ENCODE assay signal across 7 cellular contexts in genomic region chr12:6879824-6880223, GRCh38. TPM values are rescaled to one million over a fixed set of nuclear protein-coding genes. Genes with fewer than 3 reads are reported as not detected.
DNase-seq lines count a peak whose midpoint lies in the region; ATAC-seq, FAIRE-seq and TF ChIP-seq lines count a peak whose summit lies in the region.
"Not testable (repeated sequence)": the region's sequence is repeated elsewhere in the genome, so short reads cannot be mapped to it uniquely, and the experiment has no call there.

No MANE protein-coding gene starts in this region.

- not testable (repeated sequence) for H3K9me3 ChIP-seq in Caco-2; NT2/D1 (ENCODE audit: insufficient read depth, low read length); HepG2 (ENCODE audit: low read length); mesenchymal stem cell (ENCODE audit: control insufficient read depth, low read length); spleen; upper lobe of right lung

- TF ChIP-seq EP300 in HepG2 (IDR thresholded peaks at IDR 0.05; ENCODE audit: low read depth in 2 of 2, low read length in 2 of 2); HepG2 (CRISPR knock-in tag; IDR thresholded peaks at IDR 0.05; ENCODE audit: borderline replicate concordance): not testable (repeated sequence)

- CTCF ChIA-PET in Caco-2 (lab: Charles Lee), result interaction anchor here (0.6 to 1.6 kb wide), 4 partner anchors 11 to 186 kb away, joined by 3 to 8 read pairs (median 5); no protein-coding TSS in a partner anchor
- CTCF ChIA-PET in HepG2 (lab: Yijun Ruan, JAX; ENCODE audit: low intra/inter-chr PET ratio, low total read pairs), result not testable (repeated sequence)

- DNase-seq in Caco-2; NT2/D1 (ENCODE audit: low read depth, low spot score); HepG2 (ENCODE audit: low spot score); mesenchymal stem cell: not testable (repeated sequence)
- peak; percentile 20 for DNase-seq in chondrocyte (ENCODE audit: low spot score)
- peak; percentile 28 for DNase-seq in spleen
- DNase-seq in upper lobe of right lung, result peak; percentile 81

- WGBS in HepG2 (ENCODE audit: low lambda C conversion rate), result 59% methylated on average over 10 of the region's 11 CpGs
- 83% methylated on average over 9 of the region's 11 CpGs for WGBS in mesenchymal stem cell
- WGBS in spleen, 5 donors, result 51 to 78% (median 58%) methylated on average over 11 of the region's 11 CpGs

- not testable (repeated sequence) for H2BK120ac ChIP-seq in mesenchymal stem cell (ENCODE audit: low read depth, low read length)

- H2AFZ ChIP-seq in HepG2 (ENCODE audit: low read length); mesenchymal stem cell (ENCODE audit: low read depth, low read length): not testable (repeated sequence)

- H3K18ac ChIP-seq in mesenchymal stem cell (ENCODE audit: low read depth in 1 of 2, low read length in 2 of 2), result not testable (repeated sequence)

- H3K4me3 ChIP-seq in Caco-2 (ENCODE audit: low read depth, low read length); NT2/D1 (ENCODE audit: insufficient read length, low read depth); HepG2 (replicated peaks in 1 of 3; ENCODE audit: insufficient read depth in 1 of 3, low read depth in 2 of 3, low read length in 3 of 3); mesenchymal stem cell (ENCODE audit: insufficient read depth in 1 of 2, low read depth in 1 of 2, low read length in 2 of 2); spleen; upper lobe of right lung: not testable (repeated sequence)

- ATAC-seq in HepG2, result not testable (repeated sequence)
- peak; percentile 26 for ATAC-seq in upper lobe of right lung

- not testable (repeated sequence) for H3K27me3 ChIP-seq in Caco-2 (replicated peaks; ENCODE audit: control insufficient read depth, insufficient read depth, low read length); NT2/D1 (ENCODE audit: insufficient read depth, insufficient read length); HepG2 (ENCODE audit: control insufficient read depth in 1 of 2, insufficient read depth in 2 of 2, low read length in 2 of 2); mesenchymal stem cell (ENCODE audit: control insufficient read depth in 1 of 2, insufficient read depth in 1 of 2, low read length in 2 of 2); spleen (replicated peaks in 1 of 7); upper lobe of right lung

- peak overlapping the region; percentile 88 for H3K27ac Mint-ChIP-seq in Caco-2 (ENCODE audit: unreplicated experiment)
- not testable (repeated sequence) for H3K27ac Mint-ChIP-seq in chondrocyte (ENCODE audit: unreplicated experiment)

- peaks cover 71% of the 10 kb centered on the region for H3K36me3 Mint-ChIP-seq in Caco-2 (ENCODE audit: insufficient read depth, unreplicated experiment)
- not testable (repeated sequence) for H3K36me3 Mint-ChIP-seq in chondrocyte (ENCODE audit: low read depth)

- peak overlapping the region; percentile 7 for H2AK5ac ChIP-seq in mesenchymal stem cell (ENCODE audit: low read length, severe bottlenecking)

- not testable (repeated sequence) for H3K79me2 ChIP-seq in HepG2 (ENCODE audit: insufficient read depth, low read length)

- intact Hi-C loops in Caco-2 (cut with micrococcal nuclease; ENCODE audit: unreplicated experiment); HepG2 (cut with micrococcal nuclease; ENCODE audit: unreplicated experiment); spleen (cut with DNase I; ENCODE audit: low total_unique reads): not testable (repeated sequence)
- intact Hi-C loops in upper lobe of right lung (cut with DNase I), result loop anchor here (10.0 kb wide), 1 partner anchor 55 kb away; no protein-coding TSS in a partner anchor

- H3K14ac ChIP-seq in mesenchymal stem cell (ENCODE audit: low read length in 2 of 2), result not testable (repeated sequence)

- not testable (repeated sequence) for TF ChIP-seq RAD21 in HepG2 (CRISPR knock-in tag; IDR thresholded peaks at IDR 0.05)

- TSS peak; percentile 73 for BruUV-seq in Caco-2 (replicated peaks; lab: Mats Ljungman, UMichigan)
- not testable (repeated sequence) for BruUV-seq in HepG2 (replicated peaks; lab: Mats Ljungman, UMichigan)

- peaks cover 19% of the 10 kb centered on the region for H3K79me1 ChIP-seq in mesenchymal stem cell (replicated peaks; ENCODE audit: low read length, poor library complexity, severe bottlenecking)

- in situ Hi-C loops in HepG2 (cut with HindIII; ENCODE audit: extremely low pct_ligation_motif_present, low pct_unique_long_range_greater_than_20kb), result not testable (repeated sequence)

- H3K27ac ChIP-seq in HepG2 (ENCODE audit: extremely low read length, insufficient read depth, low read length) (peak overlapping the region; percentile 86), upper lobe of right lung (peak overlapping the region; percentile 68)
- H3K27ac ChIP-seq in mesenchymal stem cell (ENCODE audit: low read length, poor library complexity, severe bottlenecking); spleen: not testable (repeated sequence)

- H4K91ac ChIP-seq in mesenchymal stem cell (ENCODE audit: low read length), result not testable (repeated sequence)

- H4K20me1 ChIP-seq in HepG2 (ENCODE audit: insufficient read depth, low read length), result not testable (repeated sequence)

- not testable (repeated sequence) for H3K36me3 ChIP-seq in Caco-2 (ENCODE audit: control insufficient read depth, insufficient read depth, low read length); HepG2 (replicated peaks in 1 of 2; ENCODE audit: control insufficient read depth in 1 of 2, insufficient read depth in 2 of 2, low read length in 2 of 2)
- H3K36me3 ChIP-seq in NT2/D1 (ENCODE audit: insufficient read depth, insufficient read length, low read length) (peaks cover 29% of the 10 kb centered on the region), mesenchymal stem cell (ENCODE audit: control insufficient read depth in 1 of 2, insufficient read depth in 2 of 2, low read depth in 1 of 2, low read length in 2 of 2) (peaks cover 18 to 28% of the 10 kb centered on the region in 2 experiments), spleen (peaks cover 0 to 42% (median 13%) of the 10 kb centered on the region in 6 donors), upper lobe of right lung (peaks cover 21% of the 10 kb centered on the region)

- H3K4me3 Mint-ChIP-seq in Caco-2 (ENCODE audit: unreplicated experiment); chondrocyte (ENCODE audit: unreplicated experiment): not testable (repeated sequence)

- not testable (repeated sequence) for H2BK15ac ChIP-seq in mesenchymal stem cell (ENCODE audit: low read depth, poor library complexity, severe bottlenecking)

- not testable (repeated sequence) for H3K4ac ChIP-seq in mesenchymal stem cell (ENCODE audit: low read depth in 1 of 2, low read length in 2 of 2)

- not testable (repeated sequence) for FAIRE-seq in HepG2 (lab: Jason Lieb, UNC)

- H3K4me2 ChIP-seq in HepG2 (ENCODE audit: low read depth, low read length); mesenchymal stem cell (ENCODE audit: low read length, poor library complexity, severe bottlenecking): not testable (repeated sequence)

- not testable (repeated sequence) for H2BK12ac ChIP-seq in mesenchymal stem cell (ENCODE audit: low read length in 2 of 2)

- peaks cover 12% of the 10 kb centered on the region for H3K4me1 Mint-ChIP-seq in Caco-2 (ENCODE audit: low read depth, unreplicated experiment)
- not testable (repeated sequence) for H3K4me1 Mint-ChIP-seq in chondrocyte (ENCODE audit: low read depth)

- peak overlapping the region; percentile 22 for H3K9ac ChIP-seq in NT2/D1 (ENCODE audit: insufficient read length, low read depth)
- H3K9ac ChIP-seq in HepG2 (ENCODE audit: insufficient read depth, low read depth, low read length); mesenchymal stem cell (ENCODE audit: low read length): not testable (repeated sequence)

- not testable (repeated sequence) for H3K27me3 Mint-ChIP-seq in Caco-2 (ENCODE audit: insufficient read depth, unreplicated experiment); chondrocyte (ENCODE audit: low read depth)

- TF ChIP-seq POLR2A in HepG2 (IDR thresholded peaks at IDR 0.05; ENCODE audit: insufficient read depth in 1 of 2, low read depth in 2 of 2, low read length in 2 of 2); spleen (IDR thresholded peaks at IDR 0.05): not testable (repeated sequence)

- POLR2A ChIA-PET in Caco-2 (lab: Charles Lee) (interaction anchor here (0.9 to 1.3 kb wide), 2 partner anchors 28 to 190 kb away, joined by 3 to 7 read pairs; partner anchors contain the start of genes CDCA3, USP5 and ZNF384), HepG2 (lab: Yijun Ruan, JAX) (interaction anchor here (1.1 to 6.2 kb wide), 7 partner anchors 7 to 82 kb away, joined by 3 to 47 read pairs (median 13); partner anchors contain the start of genes C12orf57, RNU7-1, SPSB2 and TPI1)

- not testable (repeated sequence) for H2BK5ac ChIP-seq in mesenchymal stem cell (ENCODE audit: low read depth, low read length, poor library complexity, severe bottlenecking)

- not testable (repeated sequence) for H3K9me3 Mint-ChIP-seq in Caco-2 (ENCODE audit: unreplicated experiment); chondrocyte (ENCODE audit: low read depth)

- not testable (repeated sequence) for TF ChIP-seq CTCF in Caco-2 (IDR thresholded peaks at IDR 0.05; ENCODE audit: insufficient read depth in 1 of 2, low read depth in 1 of 2, low read length in 1 of 2, severe bottlenecking in 1 of 2, unreplicated experiment in 1 of 2); chondrocyte (IDR thresholded peaks at IDR 0.05); HepG2 (CRISPR knock-in tag; IDR thresholded peaks at IDR 0.05); spleen (IDR thresholded peaks at IDR 0.05 in 8 of 11, conservative IDR thresholded peaks at IDR 0.05 in 3 of 11); upper lobe of right lung (IDR thresholded peaks at IDR 0.05)

- H3K23ac ChIP-seq in mesenchymal stem cell (ENCODE audit: low read length in 2 of 2), result not testable (repeated sequence)

- H4K8ac ChIP-seq in mesenchymal stem cell (ENCODE audit: low read length), result not testable (repeated sequence)

- H3K4me1 ChIP-seq in Caco-2 (peaks cover 23% of the 10 kb centered on the region), NT2/D1 (ENCODE audit: insufficient read depth, insufficient read length) (peaks cover 17% of the 10 kb centered on the region), HepG2 (ENCODE audit: insufficient read depth, low read length) (peaks cover 35% of the 10 kb centered on the region), mesenchymal stem cell (ENCODE audit: control insufficient read depth, insufficient read depth, low read depth, low read length) (peaks cover 13% of the 10 kb centered on the region)
- not testable (repeated sequence) for H3K4me1 ChIP-seq in spleen, upper lobe of right lung

RNA-seq across cellular contexts. Expression of gene SPSB2, which starts 6.7 kb away (rescaled TPM):
- total RNA-seq in Caco-2 (2022), result 23.7 and 24.7 TPM in 2 replicates
- total RNA-seq in chondrocyte, result 7.6 to 11.8 TPM (median 7.9 TPM) in 3 replicates
- total RNA-seq in HepG2 (2016; rRNA removed; fragmentation: Illumina TruSeq; extraction: Trizol), result 4.0 and 6.2 TPM in 2 replicates
- 2.5 and 2.9 TPM in 2 replicates for total RNA-seq in HepG2 (2016; cell fraction: cytosol; rRNA removed; fragmentation: Illumina TruSeq; extraction: Trizol; ENCODE audit: low read depth)
- total RNA-seq in HepG2 (2016; cell fraction: insoluble cytoplasmic fraction; rRNA removed; fragmentation: Illumina TruSeq; extraction: Trizol), result 4.0 and 5.3 TPM in 2 replicates
- total RNA-seq in HepG2 (2016; cell fraction: membrane; rRNA removed; fragmentation: Illumina TruSeq; extraction: Trizol), result 3.2 and 4.9 TPM in 2 replicates
- 4.0 and 4.3 TPM in 2 replicates for total RNA-seq in HepG2 (2016; cell fraction: nucleus; rRNA removed; fragmentation: Illumina TruSeq; extraction: Trizol)
- 1.9 and 2.0 TPM in 2 replicates for polyA plus RNA-seq in HepG2 (2011; rRNA removed)
- polyA plus RNA-seq in HepG2 (2011; cell fraction: cytosol; rRNA removed), result 1.8 and 2.4 TPM in 2 replicates
- 2.1 and 2.8 TPM in 2 replicates for polyA plus RNA-seq in HepG2 (2011; cell fraction: nucleus; rRNA removed)
- polyA plus RNA-seq in HepG2 (2012), result 1.7 and 2.0 TPM in 2 replicates
- polyA plus RNA-seq in HepG2 (2016; cell fraction: cytosol; fragmentation: Illumina TruSeq; extraction: Trizol; ENCODE audit: low read depth), result 2.0 and 2.2 TPM in 2 replicates
- 4.2 and 5.3 TPM in 2 replicates for polyA plus RNA-seq in HepG2 (2016; cell fraction: insoluble cytoplasmic fraction; fragmentation: Illumina TruSeq; extraction: Trizol; ENCODE audit: low read depth)
- polyA plus RNA-seq in HepG2 (2016; cell fraction: membrane; fragmentation: Illumina TruSeq; extraction: Trizol; ENCODE audit: low read depth), result 2.5 and 2.9 TPM in 2 replicates
- 7.1 and 7.6 TPM in 2 replicates for polyA plus RNA-seq in HepG2 (2016; cell fraction: nucleus; fragmentation: Illumina TruSeq; extraction: Trizol; ENCODE audit: insufficient read depth, low read depth)
- 2.3 and 4.3 TPM in 2 replicates for polyA minus RNA-seq in HepG2 (2011; rRNA and poly(A)+ RNA removed; ENCODE audit: low replicate concordance)
- polyA minus RNA-seq in HepG2 (2011; cell fraction: cytosol; rRNA and poly(A)+ RNA removed), result 0.97 TPM in 1 of 2 replicates, not detected in the other
- polyA minus RNA-seq in HepG2 (2011; cell fraction: nucleus; rRNA and poly(A)+ RNA removed), result 1.7 and 4.4 TPM in 2 replicates
- polyA plus RNA-seq in mesenchymal stem cell (2013, experiment 1 of 2), result 6.3 TPM
- 6.7 TPM for polyA plus RNA-seq in mesenchymal stem cell (2013, experiment 2 of 2)
- total RNA-seq in spleen, result 10 to 100 TPM in 4 of 7 donors, 1 to 10 TPM in 3; 7.0 to 12.9 (median 10.3) TPM
- 10 to 100 TPM; 11.3 to 17.0 (median 11.5) TPM for polyA plus RNA-seq in spleen
- total RNA-seq in upper lobe of right lung, result 30.2 TPM

RNA-seq across cellular contexts. Expression of gene TPI1, which starts 12.5 kb away (rescaled TPM):
- total RNA-seq in Caco-2 (2022) (1,141 and 1,254 TPM in 2 replicates), chondrocyte (430 to 562 TPM (median 551 TPM) in 3 replicates), HepG2 (2016; rRNA removed; fragmentation: Illumina TruSeq; extraction: Trizol) (945 and 1,237 TPM in 2 replicates), spleen (100 to 1,000 TPM; 218 to 471 (median 288) TPM), upper lobe of right lung (280 TPM)
- total RNA-seq in HepG2 (2016; cell fraction: cytosol; rRNA removed; fragmentation: Illumina TruSeq; extraction: Trizol; ENCODE audit: low read depth), result 140 and 155 TPM in 2 replicates
- total RNA-seq in HepG2 (2016; cell fraction: insoluble cytoplasmic fraction; rRNA removed; fragmentation: Illumina TruSeq; extraction: Trizol), result 973 and 1,308 TPM in 2 replicates
- total RNA-seq in HepG2 (2016; cell fraction: membrane; rRNA removed; fragmentation: Illumina TruSeq; extraction: Trizol), result 225 and 227 TPM in 2 replicates
- 304 and 321 TPM in 2 replicates for total RNA-seq in HepG2 (2016; cell fraction: nucleus; rRNA removed; fragmentation: Illumina TruSeq; extraction: Trizol)
- polyA plus RNA-seq in HepG2 (2011; rRNA removed) (2,303 and 2,535 TPM in 2 replicates), spleen (100 to 1,000 TPM; 234 to 364 (median 311) TPM)
- polyA plus RNA-seq in HepG2 (2011; cell fraction: cytosol; rRNA removed), result 2,411 and 2,863 TPM in 2 replicates
- polyA plus RNA-seq in HepG2 (2011; cell fraction: nucleus; rRNA removed), result 791 and 898 TPM in 2 replicates
- 761 and 831 TPM in 2 replicates for polyA plus RNA-seq in HepG2 (2012)
- 144 and 145 TPM in 2 replicates for polyA plus RNA-seq in HepG2 (2016; cell fraction: cytosol; fragmentation: Illumina TruSeq; extraction: Trizol; ENCODE audit: low read depth)
- 1,111 and 1,213 TPM in 2 replicates for polyA plus RNA-seq in HepG2 (2016; cell fraction: insoluble cytoplasmic fraction; fragmentation: Illumina TruSeq; extraction: Trizol; ENCODE audit: low read depth)
- polyA plus RNA-seq in HepG2 (2016; cell fraction: membrane; fragmentation: Illumina TruSeq; extraction: Trizol; ENCODE audit: low read depth), result 192 and 205 TPM in 2 replicates
- 439 and 458 TPM in 2 replicates for polyA plus RNA-seq in HepG2 (2016; cell fraction: nucleus; fragmentation: Illumina TruSeq; extraction: Trizol; ENCODE audit: insufficient read depth, low read depth)
- polyA minus RNA-seq in HepG2 (2011; rRNA and poly(A)+ RNA removed; ENCODE audit: low replicate concordance), result 3,388 and 3,474 TPM in 2 replicates
- polyA minus RNA-seq in HepG2 (2011; cell fraction: cytosol; rRNA and poly(A)+ RNA removed), result 607 and 618 TPM in 2 replicates
- 242 and 287 TPM in 2 replicates for polyA minus RNA-seq in HepG2 (2011; cell fraction: nucleus; rRNA and poly(A)+ RNA removed)
- polyA plus RNA-seq in mesenchymal stem cell (2013, experiment 1 of 2), result 589 TPM
- polyA plus RNA-seq in mesenchymal stem cell (2013, experiment 2 of 2), result 572 TPM

RNA-seq across cellular contexts. Expression of gene LRRC23, which starts 24.8 kb away (rescaled TPM):
- 7.8 and 8.6 TPM in 2 replicates for total RNA-seq in Caco-2 (2022)
- 6.3 to 9.3 TPM (median 7.6 TPM) in 3 replicates for total RNA-seq in chondrocyte
- 6.0 and 6.7 TPM in 2 replicates for total RNA-seq in HepG2 (2016; rRNA removed; fragmentation: Illumina TruSeq; extraction: Trizol)
- 2.5 and 3.3 TPM in 2 replicates for total RNA-seq in HepG2 (2016; cell fraction: cytosol; rRNA removed; fragmentation: Illumina TruSeq; extraction: Trizol; ENCODE audit: low read depth)
- total RNA-seq in HepG2 (2016; cell fraction: insoluble cytoplasmic fraction; rRNA removed; fragmentation: Illumina TruSeq; extraction: Trizol), result 5.1 and 7.7 TPM in 2 replicates
- total RNA-seq in HepG2 (2016; cell fraction: membrane; rRNA removed; fragmentation: Illumina TruSeq; extraction: Trizol), result 5.0 and 6.0 TPM in 2 replicates
- total RNA-seq in HepG2 (2016; cell fraction: nucleus; rRNA removed; fragmentation: Illumina TruSeq; extraction: Trizol), result 4.0 and 5.4 TPM in 2 replicates
- 6.2 and 7.8 TPM in 2 replicates for polyA plus RNA-seq in HepG2 (2011; rRNA removed)
- polyA plus RNA-seq in HepG2 (2011; cell fraction: cytosol; rRNA removed), result 5.2 TPM in 2 replicates
- polyA plus RNA-seq in HepG2 (2011; cell fraction: nucleus; rRNA removed), result 14.3 and 20.8 TPM in 2 replicates
- polyA plus RNA-seq in HepG2 (2012), result 5.3 and 6.9 TPM in 2 replicates
- polyA plus RNA-seq in HepG2 (2016; cell fraction: cytosol; fragmentation: Illumina TruSeq; extraction: Trizol; ENCODE audit: low read depth), result 3.0 and 3.1 TPM in 2 replicates
- polyA plus RNA-seq in HepG2 (2016; cell fraction: insoluble cytoplasmic fraction; fragmentation: Illumina TruSeq; extraction: Trizol; ENCODE audit: low read depth), result 6.4 and 8.2 TPM in 2 replicates
- 5.2 TPM in 2 replicates for polyA plus RNA-seq in HepG2 (2016; cell fraction: membrane; fragmentation: Illumina TruSeq; extraction: Trizol; ENCODE audit: low read depth)
- 7.8 and 11.0 TPM in 2 replicates for polyA plus RNA-seq in HepG2 (2016; cell fraction: nucleus; fragmentation: Illumina TruSeq; extraction: Trizol; ENCODE audit: insufficient read depth, low read depth)
- polyA minus RNA-seq in HepG2 (2011; rRNA and poly(A)+ RNA removed; ENCODE audit: low replicate concordance), result 5.6 and 8.7 TPM in 2 replicates
- 1.3 and 2.2 TPM in 2 replicates for polyA minus RNA-seq in HepG2 (2011; cell fraction: cytosol; rRNA and poly(A)+ RNA removed)
- 9.1 and 14.9 TPM in 2 replicates for polyA minus RNA-seq in HepG2 (2011; cell fraction: nucleus; rRNA and poly(A)+ RNA removed)
- polyA plus RNA-seq in mesenchymal stem cell (2013, experiment 1 of 2), result 6.1 TPM
- 6.3 TPM for polyA plus RNA-seq in mesenchymal stem cell (2013, experiment 2 of 2)
- 1 to 10 TPM; 3.1 to 9.6 (median 5.9) TPM for total RNA-seq in spleen
- 10 to 100 TPM in 1 of 3 donors, 1 to 10 TPM in 2; 7.0 to 10.1 (median 7.5) TPM for polyA plus RNA-seq in spleen
- total RNA-seq in upper lobe of right lung, result 13.3 TPM

RNA-seq across cellular contexts. Expression of gene USP5, which starts 27.9 kb away (rescaled TPM):
- 226 and 230 TPM in 2 replicates for total RNA-seq in Caco-2 (2022)
- total RNA-seq in chondrocyte, result 103 to 147 TPM (median 106 TPM) in 3 replicates
- total RNA-seq in HepG2 (2016; rRNA removed; fragmentation: Illumina TruSeq; extraction: Trizol), result 53.4 and 56.0 TPM in 2 replicates
- 5.2 and 5.4 TPM in 2 replicates for total RNA-seq in HepG2 (2016; cell fraction: cytosol; rRNA removed; fragmentation: Illumina TruSeq; extraction: Trizol; ENCODE audit: low read depth)
- total RNA-seq in HepG2 (2016; cell fraction: insoluble cytoplasmic fraction; rRNA removed; fragmentation: Illumina TruSeq; extraction: Trizol), result 45.2 and 58.2 TPM in 2 replicates
- 10.8 and 12.8 TPM in 2 replicates for total RNA-seq in HepG2 (2016; cell fraction: membrane; rRNA removed; fragmentation: Illumina TruSeq; extraction: Trizol)
- 32.6 and 33.8 TPM in 2 replicates for total RNA-seq in HepG2 (2016; cell fraction: nucleus; rRNA removed; fragmentation: Illumina TruSeq; extraction: Trizol)
- polyA plus RNA-seq in HepG2 (2011; rRNA removed), result 39.6 and 42.8 TPM in 2 replicates
- 27.0 and 32.1 TPM in 2 replicates for polyA plus RNA-seq in HepG2 (2011; cell fraction: cytosol; rRNA removed)
- 68.8 and 89.3 TPM in 2 replicates for polyA plus RNA-seq in HepG2 (2011; cell fraction: nucleus; rRNA removed)
- polyA plus RNA-seq in HepG2 (2012), result 27.9 and 33.1 TPM in 2 replicates
- 4.2 and 4.5 TPM in 2 replicates for polyA plus RNA-seq in HepG2 (2016; cell fraction: cytosol; fragmentation: Illumina TruSeq; extraction: Trizol; ENCODE audit: low read depth)
- 34.9 and 45.9 TPM in 2 replicates for polyA plus RNA-seq in HepG2 (2016; cell fraction: insoluble cytoplasmic fraction; fragmentation: Illumina TruSeq; extraction: Trizol; ENCODE audit: low read depth)
- 7.6 and 9.6 TPM in 2 replicates for polyA plus RNA-seq in HepG2 (2016; cell fraction: membrane; fragmentation: Illumina TruSeq; extraction: Trizol; ENCODE audit: low read depth)
- 58.8 and 61.0 TPM in 2 replicates for polyA plus RNA-seq in HepG2 (2016; cell fraction: nucleus; fragmentation: Illumina TruSeq; extraction: Trizol; ENCODE audit: insufficient read depth, low read depth)
- 91.2 and 159 TPM in 2 replicates for polyA minus RNA-seq in HepG2 (2011; rRNA and poly(A)+ RNA removed; ENCODE audit: low replicate concordance)
- 29.6 and 30.0 TPM in 2 replicates for polyA minus RNA-seq in HepG2 (2011; cell fraction: cytosol; rRNA and poly(A)+ RNA removed)
- 21.5 and 25.2 TPM in 2 replicates for polyA minus RNA-seq in HepG2 (2011; cell fraction: nucleus; rRNA and poly(A)+ RNA removed)
- 77.2 TPM for polyA plus RNA-seq in mesenchymal stem cell (2013, experiment 1 of 2)
- 74.0 TPM for polyA plus RNA-seq in mesenchymal stem cell (2013, experiment 2 of 2)
- total RNA-seq in spleen, result 10 to 100 TPM; 29.8 to 62.4 (median 53.5) TPM
- 10 to 100 TPM; 23.1 to 40.5 (median 23.6) TPM for polyA plus RNA-seq in spleen
- 63.9 TPM for total RNA-seq in upper lobe of right lung

RNA-seq across cellular contexts. Expression of gene CDCA3, which starts 28.7 kb away (rescaled TPM):
- total RNA-seq in Caco-2 (2022) (147 and 152 TPM in 2 replicates), chondrocyte (4.1 to 7.5 TPM (median 5.6 TPM) in 3 replicates), HepG2 (2016; rRNA removed; fragmentation: Illumina TruSeq; extraction: Trizol) (51.9 and 56.5 TPM in 2 replicates), spleen (10 to 100 TPM in 1 of 7 donors, 1 to 10 TPM in 6; 1.9 to 10.2 (median 5.8) TPM), upper lobe of right lung (1.1 TPM)
- 18.2 and 19.1 TPM in 2 replicates for total RNA-seq in HepG2 (2016; cell fraction: cytosol; rRNA removed; fragmentation: Illumina TruSeq; extraction: Trizol; ENCODE audit: low read depth)
- 50.0 and 55.6 TPM in 2 replicates for total RNA-seq in HepG2 (2016; cell fraction: insoluble cytoplasmic fraction; rRNA removed; fragmentation: Illumina TruSeq; extraction: Trizol)
- 20.4 and 21.6 TPM in 2 replicates for total RNA-seq in HepG2 (2016; cell fraction: membrane; rRNA removed; fragmentation: Illumina TruSeq; extraction: Trizol)
- total RNA-seq in HepG2 (2016; cell fraction: nucleus; rRNA removed; fragmentation: Illumina TruSeq; extraction: Trizol), result 31.7 and 43.0 TPM in 2 replicates
- polyA plus RNA-seq in HepG2 (2011; rRNA removed) (21.8 and 32.7 TPM in 2 replicates), spleen (10 to 100 TPM in 1 of 3 donors, 1 to 10 TPM in 2; 3.6 to 18.1 (median 5.1) TPM)
- polyA plus RNA-seq in HepG2 (2011; cell fraction: cytosol; rRNA removed), result 13.5 and 33.7 TPM in 2 replicates
- 64.2 and 90.2 TPM in 2 replicates for polyA plus RNA-seq in HepG2 (2011; cell fraction: nucleus; rRNA removed)
- polyA plus RNA-seq in HepG2 (2012), result 11.7 and 21.3 TPM in 2 replicates
- 16.4 and 16.7 TPM in 2 replicates for polyA plus RNA-seq in HepG2 (2016; cell fraction: cytosol; fragmentation: Illumina TruSeq; extraction: Trizol; ENCODE audit: low read depth)
- polyA plus RNA-seq in HepG2 (2016; cell fraction: insoluble cytoplasmic fraction; fragmentation: Illumina TruSeq; extraction: Trizol; ENCODE audit: low read depth), result 57.9 and 60.0 TPM in 2 replicates
- 15.5 and 16.6 TPM in 2 replicates for polyA plus RNA-seq in HepG2 (2016; cell fraction: membrane; fragmentation: Illumina TruSeq; extraction: Trizol; ENCODE audit: low read depth)
- 101 and 114 TPM in 2 replicates for polyA plus RNA-seq in HepG2 (2016; cell fraction: nucleus; fragmentation: Illumina TruSeq; extraction: Trizol; ENCODE audit: insufficient read depth, low read depth)
- 37.9 and 93.4 TPM in 2 replicates for polyA minus RNA-seq in HepG2 (2011; rRNA and poly(A)+ RNA removed; ENCODE audit: low replicate concordance)
- 13.8 and 22.5 TPM in 2 replicates for polyA minus RNA-seq in HepG2 (2011; cell fraction: cytosol; rRNA and poly(A)+ RNA removed)
- 19.8 and 31.5 TPM in 2 replicates for polyA minus RNA-seq in HepG2 (2011; cell fraction: nucleus; rRNA and poly(A)+ RNA removed)
- polyA plus RNA-seq in mesenchymal stem cell (2013, experiment 1 of 2), result 7.1 TPM
- 6.9 TPM for polyA plus RNA-seq in mesenchymal stem cell (2013, experiment 2 of 2)
